Comparison of ENCODE assay signal across 19 cellular contexts in genomic region chr4:126969360-126969759, GRCh38.
"Had no signal": no experiment of that assay in that cellular context is flagged by ENCODE, and none has a peak within 500 bp of the region (broad histone marks: within the 10 kb centered on the region; RNA-seq: fewer than 3 reads in every experiment).

No MANE protein-coding gene starts in this region.

- H3K4me1 ChIP-seq: breast epithelium, colonic mucosa, esophagus squamous epithelium, lower lobe of right lung, neural progenitor cell, suprapubic skin had no signal

- H3K4me3 ChIP-seq: breast epithelium, colonic mucosa, esophagus squamous epithelium, heart left ventricle, lower lobe of right lung, neural progenitor cell, suprapubic skin, tibial nerve had no signal

- ATAC-seq: heart left ventricle; left colon; lower lobe of right lung; naive thymus-derived CD4-positive, alpha-beta T cell; stimulated activated effector memory CD8-positive, alpha-beta T cell treated with anti-CD3 and anti-CD28 coated beads, Interleukin-12 subunit alpha, Interleukin-12 subunit beta, amount 100 ng/mL, for 72 hours; stimulated activated naive CD8-positive, alpha-beta T cell treated with anti-CD3 and anti-CD28 coated beads, Interleukin-15, amount 100 ng/mL, for 72 hours; T-cell had no signal

- H3K27me3 ChIP-seq: breast epithelium, colonic mucosa, esophagus squamous epithelium, heart left ventricle, neural progenitor cell, suprapubic skin, tibial nerve had no signal

- H3K4me2 ChIP-seq: neural progenitor cell had no signal

- H3K9ac ChIP-seq: neural progenitor cell had no signal

- H3K9me3 ChIP-seq: breast epithelium, colonic mucosa, esophagus squamous epithelium, heart left ventricle, lower lobe of right lung, suprapubic skin, tibial nerve had no signal

- DNase-seq: activated CD4-positive, alpha-beta T cell treated with anti-CD3 and anti-CD28 coated beads for 1 hour; activated CD4-positive, alpha-beta T cell treated with anti-CD3 and anti-CD28 coated beads, Interleukin-2, amount 50 U/mL, for 1 hour; activated gamma-delta T cell treated with Interleukin-2 at 50 U/mL for 16 hours; activated T-cell treated with anti-CD3 and anti-CD28 coated beads, Interleukin-2, amount 50 U/mL, for 1 hour; anterior cingulate cortex; colonic mucosa; esophagus squamous epithelium; heart left ventricle; left colon; lower lobe of right lung; naive thymus-derived CD4-positive, alpha-beta T cell; stimulated activated CD4-positive, alpha-beta T cell treated with anti-CD3 and anti-CD28 coated beads, Interleukin-2, amount 100 ng/mL, for 24 hours; stimulated activated naive CD8-positive, alpha-beta T cell treated with anti-CD3 and anti-CD28 coated beads, Interleukin-15, amount 100 ng/mL, for 72 hours; T-cell had no signal

- H3K27ac ChIP-seq: breast epithelium, esophagus squamous epithelium, lower lobe of right lung, neural progenitor cell, suprapubic skin, tibial nerve had no signal

- H3K36me3 ChIP-seq: breast epithelium, colonic mucosa, esophagus squamous epithelium, heart left ventricle, lower lobe of right lung, neural progenitor cell, suprapubic skin, tibial nerve had no signal

- H2AFZ ChIP-seq: neural progenitor cell had no signal
